1 cellular context compared by ENCODE assay signal in genomic region chr15:52529289-52529929, GRCh38.
TF ChIP-seq lines count a peak whose summit lies in the region.

No MANE protein-coding gene starts in this region.

TF ChIP-seq in GM23338, 12 proteins besides CTCF, POLR2A, EP300 and RAD21 (continued from another document):
- TF ChIP-seq ZNF462 (CRISPR knock-in tag; IDR thresholded peaks at IDR 0.05): no peak
- TF ChIP-seq POLR2AphosphoS5 (IDR thresholded peaks at IDR 0.05; ENCODE audit: low read depth): 0 out of 2 replicates have a peak, but pooled peaks have one; percentile 19
